9 cellular contexts compared by ENCODE assay signal in the genomic region with DNA sequence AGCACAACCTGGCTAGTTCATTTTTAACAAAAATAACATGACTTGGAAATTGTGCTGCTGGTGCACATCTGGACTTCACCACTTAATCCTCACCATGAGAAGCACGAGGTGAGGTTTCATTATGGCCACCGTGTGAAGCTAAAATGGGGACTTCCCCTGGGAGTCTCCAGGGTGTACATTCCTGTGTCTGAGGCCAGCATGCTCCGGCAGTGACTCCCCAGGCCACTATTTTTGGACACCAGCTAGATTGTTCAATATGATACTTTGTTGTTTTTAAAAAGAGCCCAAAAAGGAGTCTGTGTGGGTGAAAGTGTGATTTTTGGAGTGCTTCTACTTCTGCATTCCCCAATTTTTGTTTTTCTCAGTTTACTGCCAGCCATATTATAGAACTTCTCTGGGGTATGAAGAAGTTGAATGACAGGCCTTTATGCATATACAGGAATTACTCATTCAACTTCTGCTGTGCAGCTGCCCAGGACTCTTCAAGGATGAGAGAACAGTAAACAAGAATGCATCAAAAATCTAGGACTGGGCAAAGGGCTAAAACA. TPM values are rescaled to one million over a fixed set of nuclear protein-coding genes. Genes with fewer than 3 reads are reported as not detected.
DNase-seq lines count a peak whose midpoint lies in the region; ATAC-seq, FAIRE-seq and TF ChIP-seq lines count a peak whose summit lies in the region.
"Had no signal": no experiment of that assay in that cellular context is flagged by ENCODE, and none has a peak within 500 bp of the region (broad histone marks: within the 10 kb centered on the region; RNA-seq: fewer than 3 reads in every experiment).

No MANE protein-coding gene starts in this region.

- TF ChIP-seq EP300 in transverse colon (IDR thresholded peaks at IDR 0.05; ENCODE audit: low read depth): no peak

- H3K27me3 ChIP-seq in transverse colon: no peaks in the 10 kb centered on the region

- H3K36me3 ChIP-seq in transverse colon: no peaks in the 10 kb centered on the region

- H3K4me3 ChIP-seq in transverse colon: no peak overlapping the region

- FAIRE-seq in GM12891 (lab: Jason Lieb, UNC): peak; percentile 84

- WGBS in transverse colon (ENCODE audit: low coverage in 1 of 2), 2 donors: 20 to 26% methylated on average over 1 to 3 of the region's 3 CpGs

- TF ChIP-seq CTCF in transverse colon (IDR thresholded peaks at IDR 0.05): no peak

- TF ChIP-seq POLR2A in GM12891 (IDR thresholded peaks at IDR 0.05; ENCODE audit: low read depth, low read length) (no peak), transverse colon (IDR thresholded peaks at IDR 0.05) (no peak)

- peak; percentile 96 for ATAC-seq in GM21528 (IDR thresholded peaks at IDR 0.05; ENCODE audit: low FRiP score, unreplicated experiment)
- ATAC-seq in HG03457 (IDR thresholded peaks at IDR 0.05; ENCODE audit: unreplicated experiment): peak; percentile 95

- H3K27ac ChIP-seq in transverse colon: no peak overlapping the region

- H3K4me1 ChIP-seq in transverse colon: no peaks in the 10 kb centered on the region

- peak; percentile 40 for DNase-seq in GM12891 (ENCODE audit: insufficient read length, low spot score)
- DNase-seq in hepatic stellate cell (ENCODE audit: low spot score): peak; percentile 53
- DNase-seq in NCI-H524 treated with DMSO at 0.1 percent for 48 hours (lab: John Stamatoyannopoulos, UW): no peak
- DNase-seq in OCI-M2 (lab: John Stamatoyannopoulos, UW; ENCODE audit: unreplicated experiment): no peak
- no peak for DNase-seq in COR-L47 (lab: John Stamatoyannopoulos, UW)
- no peak for DNase-seq in transverse colon

- in situ Hi-C loops in transverse colon (cut with MboI; ENCODE audit: low pct_ligation_motif_present in 1 of 4, low pct_unique_long_range_greater_than_20kb in 1 of 4, low sequenced_read_pairs in 3 of 4): no loop called here

- H3K9me3 ChIP-seq in transverse colon: no peaks in the 10 kb centered on the region

- intact Hi-C loops in transverse colon (cut with DNase I; ENCODE audit: low total_unique reads): no loop called here

TF ChIP-seq in GM12891, 5 proteins besides CTCF, POLR2A, EP300 and RAD21:
- TF ChIP-seq SPI1 (IDR thresholded peaks at IDR 0.05; ENCODE audit: low read depth, low read length) (peak; percentile 72), POLR2AphosphoS5 (IDR thresholded peaks at IDR 0.05; ENCODE audit: low read depth, low read length) (peak; percentile 44; the same call in 1 of the 2 replicates), PAX5 (IDR thresholded peaks at IDR 0.05; ENCODE audit: insufficient read depth, low read length, severe bottlenecking) (no peak), TAF1 (IDR thresholded peaks at IDR 0.05; ENCODE audit: low read depth, low read length) (no peak), POU2F2 (IDR thresholded peaks at IDR 0.05; ENCODE audit: low read depth, low read length) (peak; percentile 74)

RNA-seq across cellular contexts. Expression of gene AICDA, which starts 16.9 kb away (rescaled TPM):
- polyA plus RNA-seq in GM12891 (2012; ENCODE audit: low read depth, missing spikeins): 39.5 TPM
- total RNA-seq in transverse colon: not detected
- total RNA-seq: temporal lobe had no signal

RNA-seq across cellular contexts. Expression of gene MFAP5, which starts 33.1 kb away (rescaled TPM):
- 0.09 TPM for polyA plus RNA-seq in GM12891 (2012; ENCODE audit: low read depth, missing spikeins)
- 10 to 100 TPM; 16.9 to 32.8 (median 22.0) TPM for total RNA-seq in transverse colon

Comparison
In these comparisons a context has a peak if more than half of its experiments do, and no peak if none do; other contexts are left out.
1. DNase-seq: peak in GM12891 (single experiment) and hepatic stellate cell (single experiment); none in NCI-H524 treated with DMSO at 0.1 percent for 48 hours (single experiment), OCI-M2 (single experiment), COR-L47 (single experiment) and transverse colon (single experiment).